In the genomic region with DNA sequence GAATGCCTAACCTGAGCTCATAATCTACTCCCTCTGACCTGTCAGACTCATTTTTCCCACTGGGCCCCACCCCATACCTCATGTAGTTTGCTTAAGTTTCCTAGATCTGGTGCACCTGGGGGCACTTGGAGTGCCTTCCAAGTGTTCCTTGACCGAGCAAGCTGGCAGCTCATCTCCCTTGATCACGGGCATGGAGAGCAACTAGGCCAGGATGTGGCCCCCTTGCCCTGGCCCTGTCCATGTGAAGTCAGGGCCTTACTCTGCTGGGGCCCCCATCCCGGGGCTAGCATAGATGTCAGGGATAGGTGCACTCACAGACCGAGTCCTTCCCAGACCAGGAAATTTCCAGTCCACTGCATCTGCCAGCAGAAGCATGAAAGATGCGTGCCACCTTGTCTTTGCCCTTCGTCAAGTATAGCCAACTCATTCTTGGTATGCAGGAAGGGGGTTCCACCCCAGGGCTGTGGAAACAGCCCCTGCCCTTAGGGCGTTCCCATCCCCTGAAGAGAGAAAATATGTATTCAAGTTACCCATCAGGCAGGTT, we compare ENCODE assay signal across 8 cellular contexts. TPM values are rescaled to one million over a fixed set of nuclear protein-coding genes. Genes with fewer than 3 reads are reported as not detected.
DNase-seq lines count a peak whose midpoint lies in the region; ATAC-seq and TF ChIP-seq lines count a peak whose summit lies in the region.

No MANE protein-coding gene starts in this region.

- H3K4me1 Mint-ChIP-seq in activated T-helper 1 cell treated with anti-CD3 and anti-CD28 coated beads, Interleukin-12 subunit alpha, Interleukin-12 subunit beta, Interleukin-2, Interleukin-4 antibody, amounts not matched to agents 30 ng/mL and 10 ng/mL and 1 ng/mL, durations not matched to agents 14 hours and 24 hours and 36 hours (ENCODE audit: low read depth), result peaks cover 86% of the 10 kb centered on the region
- H3K4me1 Mint-ChIP-seq in glutamatergic neuron (ENCODE audit: low read depth, unreplicated experiment), result peaks cover 3% of the 10 kb centered on the region

- peak overlapping the region; percentile 100 for H3K27ac Mint-ChIP-seq in activated T-helper 1 cell treated with anti-CD3 and anti-CD28 coated beads, Interleukin-12 subunit alpha, Interleukin-12 subunit beta, Interleukin-2, Interleukin-4 antibody, amounts not matched to agents 30 ng/mL and 10 ng/mL and 1 ng/mL, durations not matched to agents 14 hours and 24 hours and 36 hours
- peak overlapping the region; percentile 4 for H3K27ac Mint-ChIP-seq in glutamatergic neuron (ENCODE audit: unreplicated experiment)

- no peaks in the 10 kb centered on the region for H3K27me3 Mint-ChIP-seq in activated T-helper 1 cell treated with anti-CD3 and anti-CD28 coated beads, Interleukin-12 subunit alpha, Interleukin-12 subunit beta, Interleukin-2, Interleukin-4 antibody, amounts not matched to agents 30 ng/mL and 10 ng/mL and 1 ng/mL, durations not matched to agents 14 hours and 24 hours and 36 hours (ENCODE audit: insufficient read depth)
- H3K27me3 Mint-ChIP-seq in glutamatergic neuron (ENCODE audit: unreplicated experiment), result peaks cover 3% of the 10 kb centered on the region

- H3K4me3 ChIP-seq in retinal pigment epithelial cell (ENCODE audit: low read length), result peak overlapping the region; percentile 58

- no peak for TF ChIP-seq CTCF in glutamatergic neuron (IDR thresholded peaks at IDR 0.05; ENCODE audit: partially characterized antibody, unreplicated experiment)
- no peak for TF ChIP-seq CTCF in retinal pigment epithelial cell (conservative IDR thresholded peaks at IDR 0.05; ENCODE audit: low read depth, low read length)

- ATAC-seq in GM18499 (IDR thresholded peaks at IDR 0.05; ENCODE audit: insufficient read depth, unreplicated experiment) (peak; percentile 3), HG03439 (IDR thresholded peaks at IDR 0.05; ENCODE audit: unreplicated experiment) (peak; percentile 5)

- peak; percentile 14 for DNase-seq in activated T-helper 1 cell treated with anti-CD3 and anti-CD28 coated beads, Interleukin-12 subunit alpha, Interleukin-12 subunit beta, Interleukin-2, Interleukin-4 antibody, amounts not matched to agents 30 ng/mL and 10 ng/mL and 1 ng/mL, durations not matched to agents 14 hours and 24 hours and 36 hours (ENCODE audit: low spot score)
- no peak for DNase-seq in glutamatergic neuron
- no peak for DNase-seq in retinal pigment epithelial cell (ENCODE audit: low read depth)
- no peak for DNase-seq in NCI-H526 treated with DMSO at 0.1 percent for 48 hours (lab: John Stamatoyannopoulos, UW)
- no peak for DNase-seq in H4 (ENCODE audit: low spot score)
- DNase-seq in activated gamma-delta T cell (lab: John Stamatoyannopoulos, UW), result no peak

- peaks cover 8% of the 10 kb centered on the region for H3K9me3 Mint-ChIP-seq in activated T-helper 1 cell treated with anti-CD3 and anti-CD28 coated beads, Interleukin-12 subunit alpha, Interleukin-12 subunit beta, Interleukin-2, Interleukin-4 antibody, amounts not matched to agents 30 ng/mL and 10 ng/mL and 1 ng/mL, durations not matched to agents 14 hours and 24 hours and 36 hours
- peaks cover 3% of the 10 kb centered on the region for H3K9me3 Mint-ChIP-seq in glutamatergic neuron (ENCODE audit: unreplicated experiment)

- peak overlapping the region; percentile 99 for H3K4me3 Mint-ChIP-seq in activated T-helper 1 cell treated with anti-CD3 and anti-CD28 coated beads, Interleukin-12 subunit alpha, Interleukin-12 subunit beta, Interleukin-2, Interleukin-4 antibody, amounts not matched to agents 30 ng/mL and 10 ng/mL and 1 ng/mL, durations not matched to agents 14 hours and 24 hours and 36 hours
- peak overlapping the region; percentile 75 for H3K4me3 Mint-ChIP-seq in glutamatergic neuron (ENCODE audit: unreplicated experiment)

- intact Hi-C loops in activated T-helper 1 cell treated with anti-CD3 and anti-CD28 coated beads, Interleukin-12 subunit alpha, Interleukin-12 subunit beta, Interleukin-2, Interleukin-4 antibody, amounts not matched to agents 30 ng/mL and 10 ng/mL and 1 ng/mL, durations not matched to agents 14 hours and 24 hours and 36 hours (cut with micrococcal nuclease), result loop anchor here (1.0 to 5.0 kb wide), 3 partner anchors 14 to 455 kb away; partner anchors contain the start of genes GDF9 and UQCRQ

- H3K36me3 Mint-ChIP-seq in activated T-helper 1 cell treated with anti-CD3 and anti-CD28 coated beads, Interleukin-12 subunit alpha, Interleukin-12 subunit beta, Interleukin-2, Interleukin-4 antibody, amounts not matched to agents 30 ng/mL and 10 ng/mL and 1 ng/mL, durations not matched to agents 14 hours and 24 hours and 36 hours (ENCODE audit: low read depth), result peaks cover 32% of the 10 kb centered on the region
- H3K36me3 Mint-ChIP-seq in glutamatergic neuron (ENCODE audit: unreplicated experiment), result no peaks in the 10 kb centered on the region

RNA-seq across cellular contexts. Expression of gene SLC22A5, which starts 41.9 kb away (rescaled TPM):
- 4.3 and 6.2 TPM in 2 replicates for total RNA-seq in activated T-helper 1 cell treated with anti-CD3 and anti-CD28 coated beads, Interleukin-12 subunit alpha, Interleukin-12 subunit beta, Interleukin-2, Interleukin-4 antibody, amounts not matched to agents 30 ng/mL and 10 ng/mL and 1 ng/mL, durations not matched to agents 14 hours and 24 hours and 36 hours
- 0.81 TPM for total RNA-seq in glutamatergic neuron (ENCODE audit: unreplicated experiment)
- total RNA-seq in H4 (2014; rRNA removed; shearing (Covaris generic)), result 6.9 and 9.6 TPM in 2 replicates
